1 cellular context compared by ENCODE assay signal in genomic region chr16:75062944-75063444, GRCh38.
TF ChIP-seq lines count a peak whose summit lies in the region.

No MANE protein-coding gene starts in this region.

TF ChIP-seq in K562, 482 proteins besides CTCF, POLR2A, EP300 and RAD21 (continued from another document and continues in another):
- TF ChIP-seq ZBTB33 (CRISPR knock-in tag; IDR thresholded peaks at IDR 0.05) (no peak), ZBTB17 (CRISPR knock-in tag; IDR thresholded peaks at IDR 0.05) (no peak), RFX1 (IDR thresholded peaks at IDR 0.05) (no peak), C11orf30 (IDR thresholded peaks at IDR 0.05; ENCODE audit: low read depth) (peak; percentile 79), ELF2 (CRISPR knock-in tag; IDR thresholded peaks at IDR 0.05) (no peak), ZNF77 (CRISPR knock-in tag; IDR thresholded peaks at IDR 0.05) (no peak), ZNF12 (CRISPR knock-in tag; IDR thresholded peaks at IDR 0.05) (no peak), ESRRB (CRISPR knock-in tag; IDR thresholded peaks at IDR 0.05; ENCODE audit: borderline replicate concordance) (no peak), MLLT1 (IDR thresholded peaks at IDR 0.05) (no peak), FOXM1 (IDR thresholded peaks at IDR 0.05; ENCODE audit: low read depth) (no peak), FOXM1 (CRISPR knock-in tag; IDR thresholded peaks at IDR 0.05; ENCODE audit: low read depth) (no peak), ZBTB34 (CRISPR knock-in tag; IDR thresholded peaks at IDR 0.05) (no peak), LARP7 (IDR thresholded peaks at IDR 0.05) (no peak), NFE2L1 (tag; IDR thresholded peaks at IDR 0.05; ENCODE audit: borderline replicate concordance, low read depth) (peak; percentile 64; the same call in 1 of the 2 replicates), SAFB2 (IDR thresholded peaks at IDR 0.05; ENCODE audit: borderline replicate concordance, low read depth, low read length, severe bottlenecking) (no peak), MIER1 (IDR thresholded peaks at IDR 0.05; ENCODE audit: low read depth) (no peak), ZNF780A (CRISPR knock-in tag; IDR thresholded peaks at IDR 0.05) (no peak), ZNF76 (CRISPR knock-in tag; IDR thresholded peaks at IDR 0.05; ENCODE audit: borderline replicate concordance) (no peak), USF2 (CRISPR knock-in tag; IDR thresholded peaks at IDR 0.05) (no peak), HDGF (IDR thresholded peaks at IDR 0.05) (no peak), FOXO4 (CRISPR knock-in tag; IDR thresholded peaks at IDR 0.05) (no peak), FOS (IDR thresholded peaks at IDR 0.05; ENCODE audit: extremely low read depth, insufficient read length) (no peak), HNRNPK (IDR thresholded peaks at IDR 0.05; ENCODE audit: low read depth, low read length, poor library complexity, severe bottlenecking) (no peak), CBFB (CRISPR knock-in tag; IDR thresholded peaks at IDR 0.05) (no peak), BACH1 (tag; IDR thresholded peaks at IDR 0.05) (no peak), SETDB1 (IDR thresholded peaks at IDR 0.05; ENCODE audit: low read length) (no peak), ELF1 (tag; IDR thresholded peaks at IDR 0.05) (no peak), RNF2 (IDR thresholded peaks at IDR 0.05) (no peak), BCL6 (CRISPR knock-in tag; IDR thresholded peaks at IDR 0.05) (no peak), EWSR1 (IDR thresholded peaks at IDR 0.05; ENCODE audit: borderline replicate concordance, low read depth, partially characterized antibody) (no peak), ILK (tag; IDR thresholded peaks at IDR 0.05; ENCODE audit: borderline replicate concordance, low read depth) (no peak), PTTG1 (tag; IDR thresholded peaks at IDR 0.05; ENCODE audit: low read depth) (no peak), ZFX (CRISPR knock-in tag; IDR thresholded peaks at IDR 0.05) (peak; percentile 43; the same call in 1 of the 2 replicates), PHF8 (IDR thresholded peaks at IDR 0.05; ENCODE audit: borderline replicate concordance, low read length) (peak; percentile 6; the same call in 1 of the 2 replicates), ZNF134 (CRISPR knock-in tag; conservative IDR thresholded peaks at IDR 0.05) (no peak), ZNF174 (CRISPR knock-in tag; IDR thresholded peaks at IDR 0.05) (no peak), RBM39 (optimal IDR thresholded peaks at IDR 0.05; ENCODE audit: low read depth, low read length) (no peak), PREB (CRISPR knock-in tag; IDR thresholded peaks at IDR 0.05) (no peak), PML (IDR thresholded peaks at IDR 0.05; ENCODE audit: low read length) (no peak), PHB2 (IDR thresholded peaks at IDR 0.05; ENCODE audit: low read depth) (no peak), XRCC3 (IDR thresholded peaks at IDR 0.05) (no peak), GTF2A2 (tag; IDR thresholded peaks at IDR 0.05) (no peak), SAFB (IDR thresholded peaks at IDR 0.05; ENCODE audit: borderline replicate concordance, low read depth, low read length) (no peak), MAFF (IDR thresholded peaks at IDR 0.05; ENCODE audit: low read length) (peak; percentile 71), HDAC2 (IDR thresholded peaks at IDR 0.05) (no peak), MEF2D (tag; conservative IDR thresholded peaks at IDR 0.05; ENCODE audit: low read depth) (no peak), ZFPM2 (CRISPR knock-in tag; IDR thresholded peaks at IDR 0.05) (no peak), RREB1 (CRISPR knock-in tag; IDR thresholded peaks at IDR 0.05) (no peak), PRDM10 (IDR thresholded peaks at IDR 0.05; ENCODE audit: partially characterized antibody) (no peak), ZBTB12 (CRISPR knock-in tag; IDR thresholded peaks at IDR 0.05) (no peak), ZBTB7A (IDR thresholded peaks at IDR 0.05; ENCODE audit: borderline replicate concordance, control insufficient read depth, low read depth, low read length) (no peak), ZNF436 (CRISPR knock-in tag; IDR thresholded peaks at IDR 0.05) (no peak)
